In the genomic region with DNA sequence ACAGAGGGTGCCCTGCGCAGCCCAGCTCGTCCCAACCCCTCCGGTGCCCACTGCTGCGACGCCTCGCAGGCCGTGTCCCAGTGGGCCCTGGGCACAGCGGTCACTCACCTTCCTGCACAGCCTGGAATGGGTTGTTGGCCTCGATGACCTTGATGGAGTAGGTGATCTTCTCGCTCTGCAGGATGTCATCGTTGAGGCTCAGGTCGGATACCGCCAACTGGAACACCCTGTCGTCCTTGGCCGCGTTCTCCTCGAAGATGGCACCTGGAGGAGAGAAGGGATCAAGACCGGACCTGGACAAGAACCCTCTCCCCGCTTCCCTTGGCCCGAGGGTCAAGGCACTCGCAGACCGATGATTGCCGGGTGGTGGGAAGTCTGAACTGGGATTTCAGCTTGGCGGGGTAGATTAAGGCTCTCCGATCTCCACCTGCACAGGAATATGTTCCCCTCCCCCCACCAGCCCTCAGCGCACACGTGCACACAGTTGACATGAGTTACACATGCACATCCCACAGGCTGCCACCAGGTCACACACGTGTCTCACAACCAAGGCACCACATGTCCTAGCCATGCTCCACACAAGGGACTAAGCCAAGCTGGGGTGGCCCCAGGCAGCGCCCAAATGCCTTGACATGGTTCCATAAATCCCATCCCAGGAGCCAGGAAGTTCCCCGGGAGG, we compare ENCODE assay signal across 1 cellular context.
TF ChIP-seq lines count a peak whose summit lies in the region.

No MANE protein-coding gene starts in this region.

TF ChIP-seq in GM12878, 131 proteins besides CTCF, POLR2A, EP300 and RAD21 (continued from another document):
- TF ChIP-seq, protein P1, sequence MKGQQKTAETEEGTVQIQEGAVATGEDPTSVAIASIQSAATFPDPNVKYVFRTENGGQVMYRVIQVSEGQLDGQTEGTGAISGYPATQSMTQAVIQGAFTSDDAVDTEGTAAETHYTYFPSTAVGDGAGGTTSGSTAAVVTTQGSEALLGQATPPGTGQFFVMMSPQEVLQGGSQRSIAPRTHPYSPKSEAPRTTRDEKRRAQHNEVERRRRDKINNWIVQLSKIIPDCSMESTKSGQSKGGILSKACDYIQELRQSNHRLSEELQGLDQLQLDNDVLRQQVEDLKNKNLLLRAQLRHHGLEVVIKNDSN (IDR thresholded peaks at IDR 0.05; ENCODE audit: borderline replicate concordance, extremely low read length, insufficient read depth, low read depth, low read length), result peak; percentile 6
- peak; percentile 57 to 72 for TF ChIP-seq BHLHE40 (IDR thresholded peaks at IDR 0.05; ENCODE audit: borderline replicate concordance in 1 of 2, low read depth in 2 of 2, low read length in 1 of 2)
- no peak for TF ChIP-seq TCF12 (IDR thresholded peaks at IDR 0.05; ENCODE audit: low read depth, low read length)
TF ChIP-seq in GM12878: peak in this region for 2.
